17 cellular contexts compared by ENCODE assay signal in the genomic region with DNA sequence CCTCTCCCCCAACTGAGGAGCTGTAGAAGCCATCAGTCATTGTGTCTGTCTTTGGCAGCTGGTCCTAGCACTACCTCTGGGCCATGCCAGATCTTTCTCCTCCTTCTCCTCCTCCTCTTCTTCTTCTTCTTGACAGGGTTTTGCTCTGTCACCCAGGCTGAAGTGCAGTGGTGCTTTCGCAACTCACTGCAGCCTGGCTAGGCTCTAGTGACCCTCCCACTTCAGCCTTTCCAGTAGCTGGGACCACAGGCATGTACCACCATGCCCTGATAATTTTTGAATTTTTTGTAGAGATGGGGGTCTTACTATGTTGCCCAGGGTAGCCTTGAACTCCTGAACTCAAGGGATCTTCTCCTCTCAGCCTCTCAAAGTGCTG.
"Had no signal": no experiment of that assay in that cellular context is flagged by ENCODE, and none has a peak within 500 bp of the region (broad histone marks: within the 10 kb centered on the region; RNA-seq: fewer than 3 reads in every experiment).

No MANE protein-coding gene starts in this region.

- H3K9me3 Mint-ChIP-seq: nephron; stimulated activated naive CD8-positive, alpha-beta T cell treated with anti-CD3 and anti-CD28 coated beads, Interleukin-15, amount 100 ng/mL, for 72 hours had no signal

- H3K9me3 ChIP-seq: ascending aorta, thoracic aorta had no signal

- H3K4me3 ChIP-seq: ascending aorta, hepatocyte, lung, thoracic aorta had no signal

- H3K27ac Mint-ChIP-seq: nephron had no signal

- H3K4me1 Mint-ChIP-seq: stimulated activated naive CD8-positive, alpha-beta T cell treated with anti-CD3 and anti-CD28 coated beads, Interleukin-15, amount 100 ng/mL, for 72 hours had no signal

- H3K4me2 ChIP-seq: hepatocyte had no signal

- DNase-seq: activated naive CD4-positive, alpha-beta T cell treated with anti-CD3 and anti-CD28 coated beads, Interleukin-2, amount 50 U/mL, for 16 hours; activated T-cell treated with anti-CD3 and anti-CD28 coated beads, Interleukin-2, amount 50 U/mL, for 48 hours; effector CD4-positive, alpha-beta T cell; midbrain; nucleus accumbens; stimulated activated CD4-positive, alpha-beta T cell treated with anti-CD3 and anti-CD28 coated beads, Interleukin-4, amount 100 ng/mL, for 1 hour; stimulated activated naive CD8-positive, alpha-beta T cell treated with anti-CD3 and anti-CD28 coated beads, Interleukin-15, amount 100 ng/mL, for 72 hours; T-helper 1 cell; T-helper 9 cell had no signal

- ATAC-seq: esophagus mucosa; SK-N-SH treated with all-trans-retinoic acid at 6 μM for 48 hours; stimulated activated naive CD8-positive, alpha-beta T cell treated with anti-CD3 and anti-CD28 coated beads, Interleukin-15, amount 100 ng/mL, for 72 hours had no signal

- H3K27me3 ChIP-seq: ascending aorta, hepatocyte had no signal

- FAIRE-seq: small intestine had no signal

- H3K4me3 Mint-ChIP-seq: nephron; stimulated activated naive CD8-positive, alpha-beta T cell treated with anti-CD3 and anti-CD28 coated beads, Interleukin-15, amount 100 ng/mL, for 72 hours had no signal

- H3K27ac ChIP-seq: ascending aorta, hepatocyte, thoracic aorta had no signal

- H3K36me3 ChIP-seq: ascending aorta, thoracic aorta had no signal
